Comparison of ENCODE assay signal across 16 cellular contexts in genomic region chr7:80542398-80542797, GRCh38. TPM values are rescaled to one million over a fixed set of nuclear protein-coding genes. Genes with fewer than 3 reads are reported as not detected.
DNase-seq lines count a peak whose midpoint lies in the region; ATAC-seq and TF ChIP-seq lines count a peak whose summit lies in the region.
"Had no signal": no experiment of that assay in that cellular context is flagged by ENCODE, and none has a peak within 500 bp of the region (broad histone marks: within the 10 kb centered on the region; RNA-seq: fewer than 3 reads in every experiment).

No MANE protein-coding gene starts in this region.

- CTCF ChIA-PET in PC-3 (lab: Charles Lee): no interaction called here

- H3K9ac ChIP-seq in PC-3 (ENCODE audit: low read length) (peak overlapping the region; percentile 39; the same call in 1 of the 2 replicates), neural progenitor cell (no peak overlapping the region)

- TF ChIP-seq CTCF in PC-3 (conservative IDR thresholded peaks at IDR 0.05; ENCODE audit: low read depth, low read length): no peak
- TF ChIP-seq CTCF in osteocyte (IDR thresholded peaks at IDR 0.05): no peak
- no peak for TF ChIP-seq CTCF in neural progenitor cell (IDR thresholded peaks at IDR 0.05)
- no peak for TF ChIP-seq CTCF in lower lobe of right lung (IDR thresholded peaks at IDR 0.05)

- H3K4me2 ChIP-seq in PC-3 (ENCODE audit: low read length) (peak overlapping the region; percentile 48), neural progenitor cell (no peak overlapping the region)

- no peaks in the 10 kb centered on the region for H3K36me3 Mint-ChIP-seq in osteocyte (ENCODE audit: unreplicated experiment)
- H3K36me3 Mint-ChIP-seq in neural progenitor cell: no peaks in the 10 kb centered on the region
- H3K36me3 Mint-ChIP-seq: activated naive CD8-positive, alpha-beta T cell treated with anti-CD3 and anti-CD28 coated beads for 36 hours had no signal

- no peaks in the 10 kb centered on the region for H3K27me3 Mint-ChIP-seq in osteocyte (ENCODE audit: unreplicated experiment)
- H3K27me3 Mint-ChIP-seq in neural progenitor cell (ENCODE audit: insufficient read depth, low read depth): peaks cover 3% of the 10 kb centered on the region
- H3K27me3 Mint-ChIP-seq: activated naive CD8-positive, alpha-beta T cell treated with anti-CD3 and anti-CD28 coated beads for 36 hours had no signal

- H3K27ac Mint-ChIP-seq in osteocyte (ENCODE audit: unreplicated experiment): peak overlapping the region; percentile 75
- no peak overlapping the region for H3K27ac Mint-ChIP-seq in neural progenitor cell
- H3K27ac Mint-ChIP-seq: activated naive CD8-positive, alpha-beta T cell treated with anti-CD3 and anti-CD28 coated beads for 36 hours had no signal

- peak overlapping the region; percentile 78 for H3K27ac ChIP-seq in PC-3 (ENCODE audit: low read length)
- no peak overlapping the region for H3K27ac ChIP-seq in neural progenitor cell
- H3K27ac ChIP-seq in lower lobe of right lung: no peak overlapping the region
- H3K27ac ChIP-seq: HL-60 had no signal

- intact Hi-C loops in PC-3 (cut with micrococcal nuclease): no loop called here
- intact Hi-C loops in lower lobe of right lung (cut with DNase I): no loop called here

- H3K9me2 ChIP-seq in PC-3 (replicated peaks; ENCODE audit: low read length): no peaks in the 10 kb centered on the region

- H3K36me3 ChIP-seq in PC-3 (ENCODE audit: low read depth, low read length) (0 out of 2 replicates have a peak, but pooled peaks cover 4% of the 10 kb centered on the region), neural progenitor cell (no peaks in the 10 kb centered on the region), lower lobe of right lung (no peaks in the 10 kb centered on the region)

- peak; percentile 21 for DNase-seq in Caki2 (ENCODE audit: low read depth)
- DNase-seq in PC-3: peak; percentile 96
- DNase-seq in dermis blood vessel endothelial cell: peak; percentile 31
- DNase-seq in osteocyte (ENCODE audit: extremely low spot score, unreplicated experiment): no peak
- no peak for DNase-seq in occipital lobe (lab: John Stamatoyannopoulos, UW)
- no peak for DNase-seq in neural progenitor cell (ENCODE audit: low spot score)
- DNase-seq in NCI-H146 (lab: John Stamatoyannopoulos, UW): no peak
- DNase-seq in lower lobe of right lung: no peak
- DNase-seq: activated CD4-positive, alpha-beta T cell treated with anti-CD3 and anti-CD28 coated beads, Interleukin-2, amount 50 U/mL, for 48 hours; activated naive CD8-positive, alpha-beta T cell treated with anti-CD3 and anti-CD28 coated beads for 36 hours; NCI-H1105; NCI-H82; T-helper 1 cell had no signal

- no peaks in the 10 kb centered on the region for H4K20me1 ChIP-seq in PC-3 (ENCODE audit: low read length)
- H4K20me1 ChIP-seq in neural progenitor cell (ENCODE audit: low read depth): no peaks in the 10 kb centered on the region

- ATAC-seq in PC-3: peak; percentile 97
- no peak for ATAC-seq in lower lobe of right lung

- no peak overlapping the region for H2AFZ ChIP-seq in PC-3 (ENCODE audit: low read length)
- H2AFZ ChIP-seq in neural progenitor cell (replicated peaks): no peak overlapping the region

- no peak overlapping the region for H3K4me3 Mint-ChIP-seq in osteocyte (ENCODE audit: unreplicated experiment)
- no peak overlapping the region for H3K4me3 Mint-ChIP-seq in neural progenitor cell
- H3K4me3 Mint-ChIP-seq: activated naive CD8-positive, alpha-beta T cell treated with anti-CD3 and anti-CD28 coated beads for 36 hours had no signal

- POLR2A ChIA-PET in PC-3 (lab: Charles Lee; ENCODE audit: unreplicated experiment): interaction anchor here (0.6 kb wide), 1 partner anchor 394 kb away, joined by 3 read pairs; no protein-coding TSS in a partner anchor

- H3F3A ChIP-seq in PC-3 (ENCODE audit: low read length, unreplicated experiment) (no peaks in the 10 kb centered on the region), neural progenitor cell (ENCODE audit: low read depth) (no peaks in the 10 kb centered on the region)

- H3K79me2 ChIP-seq in PC-3 (ENCODE audit: low read length): no peaks in the 10 kb centered on the region
- H3K79me2 ChIP-seq in neural progenitor cell (ENCODE audit: low read depth): no peaks in the 10 kb centered on the region

- H3K4me1 ChIP-seq in PC-3 (ENCODE audit: insufficient read depth, low read length) (peaks cover 16% of the 10 kb centered on the region), neural progenitor cell (no peaks in the 10 kb centered on the region), lower lobe of right lung (no peaks in the 10 kb centered on the region)

- no TSS peak for BruUV-seq in PC-3 (replicated peaks; lab: Mats Ljungman, UMichigan)

- no peaks in the 10 kb centered on the region for H3K27me3 ChIP-seq in PC-3 (ENCODE audit: low read length)
- H3K27me3 ChIP-seq in neural progenitor cell: no peaks in the 10 kb centered on the region
- no peaks in the 10 kb centered on the region for H3K27me3 ChIP-seq in lower lobe of right lung (ENCODE audit: low read depth)

- H3K9me3 ChIP-seq in PC-3 (ENCODE audit: low read length) (0 out of 2 replicates have a peak, but pooled peaks cover 10% of the 10 kb centered on the region), neural progenitor cell (ENCODE audit: low read depth) (no peaks in the 10 kb centered on the region), lower lobe of right lung (no peaks in the 10 kb centered on the region)

- H3K9me3 Mint-ChIP-seq in osteocyte (ENCODE audit: unreplicated experiment) (peaks cover 15% of the 10 kb centered on the region), neural progenitor cell (no peaks in the 10 kb centered on the region)
- H3K9me3 Mint-ChIP-seq: activated naive CD8-positive, alpha-beta T cell treated with anti-CD3 and anti-CD28 coated beads for 36 hours had no signal

- H3K4me3 ChIP-seq in PC-3 (ENCODE audit: low read length) (no peak overlapping the region; the same call in 1 of the 2 replicates), neural progenitor cell (no peak overlapping the region), lower lobe of right lung (no peak overlapping the region)

- peaks cover 29% of the 10 kb centered on the region for H3K4me1 Mint-ChIP-seq in osteocyte (ENCODE audit: unreplicated experiment)
- no peaks in the 10 kb centered on the region for H3K4me1 Mint-ChIP-seq in neural progenitor cell
- H3K4me1 Mint-ChIP-seq: activated naive CD8-positive, alpha-beta T cell treated with anti-CD3 and anti-CD28 coated beads for 36 hours had no signal

- in situ Hi-C loops in Caki2 (cut with HindIII; ENCODE audit: low pct_unique_long_range_greater_than_20kb, low sequenced_read_pairs): no loop called here

RNA-seq across cellular contexts. Expression of gene GNAT3, which starts 30.5 kb away (rescaled TPM):
- total RNA-seq in Caki2 (2014; rRNA removed; shearing (Covaris generic); ENCODE audit: low replicate concordance): not detected in 2 replicates
- not detected in 2 replicates for total RNA-seq in PC-3 (2014; rRNA removed)
- not detected in 2 replicates for total RNA-seq in dermis blood vessel endothelial cell
- total RNA-seq in osteocyte: not detected in 2 replicates
- not detected for total RNA-seq in occipital lobe
- not detected in 2 replicates for total RNA-seq in neural progenitor cell (ENCODE audit: low replicate concordance)
- not detected for total RNA-seq in lower lobe of right lung
- total RNA-seq: activated naive CD8-positive, alpha-beta T cell treated with anti-CD3 and anti-CD28 coated beads for 36 hours; liver; posterior vena cava had no signal

Comparison
In these comparisons a context has a peak if more than half of its experiments do, and no peak if none do; other contexts are left out.
1. DNase-seq: peak in Caki2 (single experiment), PC-3 (single experiment) and dermis blood vessel endothelial cell (single experiment); none in osteocyte (single experiment), occipital lobe (single experiment), neural progenitor cell (single experiment), NCI-H146 (single experiment) and lower lobe of right lung (single experiment).